In genomic region chr1:83978056-83978455, GRCh38 we compare ENCODE assay signal across 17 cellular contexts. TPM values are rescaled to one million over a fixed set of nuclear protein-coding genes. Genes with fewer than 3 reads are reported as not detected.
"Had no signal": no experiment of that assay in that cellular context is flagged by ENCODE, and none has a peak within 500 bp of the region (broad histone marks: within the 10 kb centered on the region; RNA-seq: fewer than 3 reads in every experiment).

No MANE protein-coding gene starts in this region.

- H3K9me3 ChIP-seq: gastrocnemius medialis, lower lobe of right lung, tibial artery had no signal

- H3K4me3 ChIP-seq: cardiac muscle cell, gastrocnemius medialis, lower lobe of right lung, right atrium auricular region, skin epidermis, tibial artery had no signal

- DNase-seq: activated B cell treated with CpG ODN at 0.5 μM for 24 hours; activated CD4-positive, alpha-beta T cell treated with anti-CD3 and anti-CD28 coated beads, Interleukin-2, amount 10 ng/mL, durations not matched to agents 24 days and 14 days; activated CD8-positive, alpha-beta memory T cell treated with anti-CD3 and anti-CD28 coated beads, Interleukin-2, amount 50 U/mL, for 4 hours; activated CD8-positive, alpha-beta T cell treated with anti-CD3 and anti-CD28 coated beads, Interleukin-2, amount 10 ng/mL, durations not matched to agents 7 days and 5 days; activated gamma-delta T cell; activated T-cell treated with anti-CD3 and anti-CD28 coated beads, Interleukin-2, amount 50 U/mL, for 72 hours; gastrocnemius medialis; left colon; lower lobe of right lung; nephron progenitor cell; stimulated activated CD4-positive, alpha-beta T cell treated with anti-CD3 and anti-CD28 coated beads, Interleukin-4, amount 100 ng/mL, for 24 hours; stimulated activated naive CD4-positive, alpha-beta T cell; tibial artery had no signal

- H3K4me1 ChIP-seq: gastrocnemius medialis, lower lobe of right lung, right atrium auricular region had no signal

- H3K27me3 ChIP-seq: cardiac muscle cell, gastrocnemius medialis, right atrium auricular region, tibial artery had no signal

- ATAC-seq: activated CD8-positive, alpha-beta T cell treated with anti-CD3 and anti-CD28 coated beads, Interleukin-2, amount 10 ng/mL, durations not matched to agents 7 days and 5 days; activated naive CD4-positive, alpha-beta T cell treated with anti-CD3 and anti-CD28 coated beads, Interleukin-2, amount 50 U/mL, for 72 hours; activated T-cell treated with anti-CD3 and anti-CD28 coated beads, Interleukin-2, amount 50 U/mL, for 72 hours; gastrocnemius medialis; left colon; lower lobe of right lung had no signal

- H3K36me3 ChIP-seq: cardiac muscle cell, gastrocnemius medialis, lower lobe of right lung, right atrium auricular region, tibial artery had no signal

- H3K27ac ChIP-seq: cardiac muscle cell, gastrocnemius medialis, lower lobe of right lung, right atrium auricular region, skin epidermis, tibial artery had no signal

RNA-seq across cellular contexts. Expression of gene TTLL7, which starts 20.9 kb away (rescaled TPM):
- total RNA-seq: activated B cell treated with CpG ODN at 0.5 μM for 24 hours had no signal
